ENCODE assay signal across 11 cellular contexts in the genomic region with DNA sequence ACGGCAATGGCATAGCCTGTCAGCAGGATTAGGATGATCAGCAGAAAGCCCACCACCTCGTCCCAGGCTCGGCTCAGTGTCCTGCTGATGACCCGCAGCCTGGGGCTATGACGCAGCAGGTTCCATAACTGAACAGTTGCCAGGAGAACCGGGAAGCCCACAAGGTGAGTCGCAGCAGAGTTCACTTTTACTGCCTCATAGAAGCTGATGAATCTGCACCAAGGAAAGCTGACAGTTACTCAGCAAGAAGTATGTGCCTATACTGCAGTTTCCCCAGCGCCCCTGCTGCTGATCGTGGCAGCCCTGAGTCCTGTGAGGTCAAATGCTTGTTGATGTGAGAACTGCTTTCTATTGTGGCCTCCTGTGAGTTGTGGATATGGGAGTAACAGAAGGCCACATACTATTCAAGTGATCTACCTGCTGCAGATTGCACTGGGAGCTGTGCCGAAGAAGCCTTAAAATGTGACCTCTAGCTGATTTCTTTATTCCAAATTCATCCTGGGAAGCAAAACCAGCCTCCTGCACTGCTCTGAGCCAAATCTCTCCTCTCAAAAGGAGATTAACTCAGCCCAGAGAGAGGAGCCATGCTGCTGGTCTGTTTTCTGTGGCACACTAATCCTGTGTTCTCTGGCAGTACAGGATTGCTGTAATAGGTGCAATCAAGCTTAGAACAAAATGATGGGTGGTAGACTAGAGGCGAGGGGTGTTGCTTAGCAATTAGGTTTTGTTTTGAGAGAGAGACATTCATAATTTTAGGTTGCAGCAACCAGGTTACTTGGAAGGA. TPM values are rescaled to one million over a fixed set of nuclear protein-coding genes. Genes with fewer than 3 reads are reported as not detected.
DNase-seq lines count a peak whose midpoint lies in the region; ATAC-seq, FAIRE-seq and TF ChIP-seq lines count a peak whose summit lies in the region.
"Had no signal": no experiment of that assay in that cellular context is flagged by ENCODE, and none has a peak within 500 bp of the region (broad histone marks: within the 10 kb centered on the region; RNA-seq: fewer than 3 reads in every experiment).

No MANE protein-coding gene starts in this region.

- H3K9me3 Mint-ChIP-seq in CD8-positive, alpha-beta memory T cell = no peaks in the 10 kb centered on the region
- no peaks in the 10 kb centered on the region for H3K9me3 Mint-ChIP-seq in nephron progenitor cell

- no peak overlapping the region for H3K27ac ChIP-seq in CD8-positive, alpha-beta memory T cell (ENCODE audit: low read depth, low read length)
- H3K27ac ChIP-seq in cingulate gyrus (ENCODE audit: low read depth, low read length) = peak overlapping the region; percentile 35
- H3K27ac ChIP-seq in OCI-LY7 (ENCODE audit: low read depth, low read length, poor library complexity, severe bottlenecking) = no peak overlapping the region

- H4K20me1 ChIP-seq in OCI-LY7 (ENCODE audit: insufficient read depth, low read length) = 0 out of 2 replicates have a peak, but pooled peaks cover 3% of the 10 kb centered on the region

- H3K27ac Mint-ChIP-seq in CD8-positive, alpha-beta memory T cell = peak overlapping the region in 5 of 8 donors; percentile 12 to 66 (median 47)
- peak overlapping the region; percentile 95 for H3K27ac Mint-ChIP-seq in nephron progenitor cell

- no peaks in the 10 kb centered on the region for H3K4me1 ChIP-seq in CD8-positive, alpha-beta memory T cell (ENCODE audit: insufficient read depth, low read length)
- H3K4me1 ChIP-seq in OCI-LY7 (ENCODE audit: insufficient read depth, low read length, poor library complexity, severe bottlenecking) = peaks cover 7% of the 10 kb centered on the region

- DNase-seq in CD8-positive, alpha-beta memory T cell = no peak
- peak; percentile 55 for DNase-seq in LHCN-M2 (ENCODE audit: low read depth)
- no peak for DNase-seq in nephron progenitor cell
- no peak for DNase-seq in D721Med (ENCODE audit: insufficient read length, low spot score)
- DNase-seq in stimulated activated CD4-positive, alpha-beta T cell treated with anti-CD3 and anti-CD28 coated beads, Interleukin-15, amount 100 ng/mL, for 24 hours = no peak
- no peak for DNase-seq in OCI-LY7 (ENCODE audit: low spot score)
- DNase-seq: activated CD4-positive, CD25-positive, alpha-beta regulatory T cell; heart left ventricle had no signal

- POLR2A ChIA-PET in CD8-positive, alpha-beta memory T cell (lab: Charles Lee) = no interaction called here
- POLR2A ChIA-PET in OCI-LY7 (lab: Charles Lee) = interaction anchor here (0.6 to 0.9 kb wide), 3 partner anchors 9 to 26 kb away, joined by 3 to 10 read pairs (median 5); no protein-coding TSS in a partner anchor

- no peak overlapping the region for H2AFZ ChIP-seq in OCI-LY7 (ENCODE audit: low read length)

- no peak for FAIRE-seq in D721Med (lab: Jason Lieb, UNC)
- FAIRE-seq: G401.6 had no signal

- no peak overlapping the region for H3K4me2 ChIP-seq in OCI-LY7 (ENCODE audit: low read length)

- H3K4me3 ChIP-seq in CD8-positive, alpha-beta memory T cell (ENCODE audit: low read length) = no peak overlapping the region
- no peak overlapping the region for H3K4me3 ChIP-seq in OCI-LY7 (ENCODE audit: low read depth, low read length, poor library complexity, severe bottlenecking)
- H3K4me3 ChIP-seq: heart left ventricle had no signal

- H3K27me3 ChIP-seq in CD8-positive, alpha-beta memory T cell (ENCODE audit: insufficient read depth, low read length, poor library complexity, severe bottlenecking) = no peaks in the 10 kb centered on the region
- H3K27me3 ChIP-seq: heart left ventricle had no signal

- peaks cover 0 to 42% (median 9%) of the 10 kb centered on the region in 3 donors for H3K36me3 Mint-ChIP-seq in CD8-positive, alpha-beta memory T cell
- peaks cover 18% of the 10 kb centered on the region for H3K36me3 Mint-ChIP-seq in nephron progenitor cell (ENCODE audit: low read depth)

- no peaks in the 10 kb centered on the region for H3K79me2 ChIP-seq in OCI-LY7 (ENCODE audit: insufficient read depth, low read depth, low read length)

- H3K27me3 Mint-ChIP-seq in CD8-positive, alpha-beta memory T cell = no peaks in the 10 kb centered on the region
- H3K27me3 Mint-ChIP-seq in nephron progenitor cell (ENCODE audit: low read depth, poor library complexity) = no peaks in the 10 kb centered on the region

- peaks cover 3 to 10% (median 7%) of the 10 kb centered on the region in 3 donors for H3K4me1 Mint-ChIP-seq in CD8-positive, alpha-beta memory T cell
- no peaks in the 10 kb centered on the region for H3K4me1 Mint-ChIP-seq in nephron progenitor cell

- no peak overlapping the region for H3K4me3 Mint-ChIP-seq in CD8-positive, alpha-beta memory T cell
- H3K4me3 Mint-ChIP-seq in nephron progenitor cell = no peak overlapping the region

- intact Hi-C loops in OCI-LY7 (cut with micrococcal nuclease; ENCODE audit: unreplicated experiment) = no loop called here

- CTCF ChIA-PET in CD8-positive, alpha-beta memory T cell (lab: Charles Lee) = interaction anchor here (0.6 kb wide), 1 partner anchor 142 kb away, joined by 3 read pairs; no protein-coding TSS in a partner anchor
- CTCF ChIA-PET in OCI-LY7 (lab: Charles Lee; ENCODE audit: unreplicated experiment) = no interaction called here

- H3K36me3 ChIP-seq in CD8-positive, alpha-beta memory T cell (ENCODE audit: insufficient read depth, low read length) = peaks cover 1% of the 10 kb centered on the region
- H3K36me3 ChIP-seq in OCI-LY7 (ENCODE audit: insufficient read depth, low read length) = peaks cover 45% of the 10 kb centered on the region

- no peaks in the 10 kb centered on the region for H3K9me2 ChIP-seq in OCI-LY7 (ENCODE audit: insufficient read depth, low read length)

- no peak for TF ChIP-seq CTCF in nephron progenitor cell (IDR thresholded peaks at IDR 0.05)
- TF ChIP-seq CTCF in D721Med (IDR thresholded peaks at IDR 0.05; ENCODE audit: insufficient read depth, missing control alignments) = no peak
- no peak for TF ChIP-seq CTCF in OCI-LY7 (conservative IDR thresholded peaks at IDR 0.05; ENCODE audit: low read length)

- no TSS peak for BruUV-seq in OCI-LY7 (replicated peaks; lab: Mats Ljungman, UMichigan)

- H3K9me3 ChIP-seq in CD8-positive, alpha-beta memory T cell (ENCODE audit: low read length) = no peaks in the 10 kb centered on the region
- H3K9me3 ChIP-seq in OCI-LY7 (ENCODE audit: low read length) = peaks cover 10% of the 10 kb centered on the region
- H3K9me3 ChIP-seq: heart left ventricle had no signal

- ATAC-seq in GM19328 (IDR thresholded peaks at IDR 0.05; ENCODE audit: unreplicated experiment) = no peak

RNA-seq across cellular contexts. Expression of a gene that starts 38.8 kb away (rescaled TPM):
- total RNA-seq in CD8-positive, alpha-beta memory T cell = 100 to 1,000 TPM; 172 to 177 TPM
- polyA plus RNA-seq in CD8-positive, alpha-beta memory T cell = 144 TPM
- total RNA-seq in LHCN-M2 (2014; rRNA removed) (193 and 208 TPM in 2 replicates), OCI-LY7 (2022) (200 and 201 TPM in 2 replicates)
- polyA plus RNA-seq in LHCN-M2 (2012) = 94.2 TPM
- 147 and 152 TPM in 2 replicates for total RNA-seq in OCI-LY7 (2014; rRNA removed; shearing (Covaris generic))

RNA-seq across cellular contexts. Expression of a gene that starts 50.1 kb away (rescaled TPM):
- total RNA-seq in CD8-positive, alpha-beta memory T cell = 1 to 10 TPM; 3.3 to 5.3 TPM
- 12.6 TPM for polyA plus RNA-seq in CD8-positive, alpha-beta memory T cell
- 6.6 and 7.4 TPM in 2 replicates for total RNA-seq in LHCN-M2 (2014; rRNA removed)
- polyA plus RNA-seq in LHCN-M2 (2012) = 5.0 TPM
- 10.5 and 14.6 TPM in 2 replicates for total RNA-seq in OCI-LY7 (2014; rRNA removed; shearing (Covaris generic))
- 17.8 and 20.1 TPM in 2 replicates for total RNA-seq in OCI-LY7 (2022)
